ENCODE assay signal across 10 cellular contexts in genomic region chr17:44672479-44673093, GRCh38. TPM values are rescaled to one million over a fixed set of nuclear protein-coding genes. Genes with fewer than 3 reads are reported as not detected.
DNase-seq lines count a peak whose midpoint lies in the region; ATAC-seq and TF ChIP-seq lines count a peak whose summit lies in the region.
"Had no signal": no experiment of that assay in that cellular context is flagged by ENCODE, and none has a peak within 500 bp of the region (broad histone marks: within the 10 kb centered on the region; RNA-seq: fewer than 3 reads in every experiment).

No MANE protein-coding gene starts in this region.

- H3K36me3 Mint-ChIP-seq in chondrocyte (ENCODE audit: low read depth) (no peaks in the 10 kb centered on the region), progenitor cell of endocrine pancreas (ENCODE audit: insufficient read depth) (no peaks in the 10 kb centered on the region)
- H3K36me3 Mint-ChIP-seq in naive thymus-derived CD4-positive, alpha-beta T cell: peaks cover 0 to 14% (median 0%) of the 10 kb centered on the region in 5 donors

- H3K4me1 Mint-ChIP-seq in chondrocyte (ENCODE audit: low read depth) (peaks cover 15% of the 10 kb centered on the region), progenitor cell of endocrine pancreas (ENCODE audit: low read depth) (no peaks in the 10 kb centered on the region)
- H3K4me1 Mint-ChIP-seq in naive thymus-derived CD4-positive, alpha-beta T cell: no peaks in the 10 kb centered on the region

- no peak overlapping the region for H3K4me3 Mint-ChIP-seq in chondrocyte (ENCODE audit: unreplicated experiment)
- no peak overlapping the region for H3K4me3 Mint-ChIP-seq in progenitor cell of endocrine pancreas (ENCODE audit: low read depth)
- no peak overlapping the region for H3K4me3 Mint-ChIP-seq in naive thymus-derived CD4-positive, alpha-beta T cell
- H3K4me3 Mint-ChIP-seq: dendritic cell treated with granulocyte-macrophage colony-stimulating factor and Interleukin-4, amounts not matched to agents 40 ng/mL and 50 ng/mL, for 4 days had no signal

- CTCF ChIA-PET in naive thymus-derived CD4-positive, alpha-beta T cell (lab: Charles Lee): no interaction called here

- no peak overlapping the region for H3K4me3 ChIP-seq in naive thymus-derived CD4-positive, alpha-beta T cell (ENCODE audit: low read length)
- H3K4me3 ChIP-seq: BLaER1 had no signal

- no peak overlapping the region for H3K27ac ChIP-seq in naive thymus-derived CD4-positive, alpha-beta T cell (ENCODE audit: low read depth, low read length)
- H3K27ac ChIP-seq: BLaER1 had no signal

- H3K9me3 ChIP-seq in naive thymus-derived CD4-positive, alpha-beta T cell (ENCODE audit: control insufficient read depth in 2 of 3, low read length in 3 of 3): no peaks in the 10 kb centered on the region
- H3K9me3 ChIP-seq: BLaER1 had no signal

- no peak for ATAC-seq in GM21717 (IDR thresholded peaks at IDR 0.05; ENCODE audit: unreplicated experiment)
- no peak for ATAC-seq in naive thymus-derived CD4-positive, alpha-beta T cell

- H3K27me3 Mint-ChIP-seq in chondrocyte (ENCODE audit: low read depth) (no peaks in the 10 kb centered on the region), progenitor cell of endocrine pancreas (no peaks in the 10 kb centered on the region)
- H3K27me3 Mint-ChIP-seq in naive thymus-derived CD4-positive, alpha-beta T cell: peaks cover 0 to 3% (median 0%) of the 10 kb centered on the region in 5 donors

- POLR2A ChIA-PET in naive thymus-derived CD4-positive, alpha-beta T cell (lab: Charles Lee): interaction anchor here (0.5 kb wide), 1 partner anchor 47 kb away, joined by 5 read pairs; no protein-coding TSS in a partner anchor

- H3K27me3 ChIP-seq in naive thymus-derived CD4-positive, alpha-beta T cell (ENCODE audit: control insufficient read depth in 2 of 2, insufficient read depth in 2 of 2, low read length in 2 of 2): no peaks in the 10 kb centered on the region
- H3K27me3 ChIP-seq: BLaER1 had no signal

- H3K9me3 Mint-ChIP-seq in chondrocyte (ENCODE audit: low read depth): no peaks in the 10 kb centered on the region
- H3K9me3 Mint-ChIP-seq in progenitor cell of endocrine pancreas (ENCODE audit: low read depth): no peaks in the 10 kb centered on the region
- H3K9me3 Mint-ChIP-seq in naive thymus-derived CD4-positive, alpha-beta T cell: no peaks in the 10 kb centered on the region
- H3K9me3 Mint-ChIP-seq: dendritic cell treated with granulocyte-macrophage colony-stimulating factor and Interleukin-4, amounts not matched to agents 40 ng/mL and 50 ng/mL, for 4 days had no signal

- intact Hi-C loops in naive thymus-derived CD4-positive, alpha-beta T cell (cut with micrococcal nuclease): no loop called here

- peaks cover 0 to under 1% (median 0%) of the 10 kb centered on the region in 3 experiments for H3K36me3 ChIP-seq in naive thymus-derived CD4-positive, alpha-beta T cell (ENCODE audit: control insufficient read depth in 2 of 3, insufficient read depth in 3 of 3, low read length in 3 of 3)

- no peaks in the 10 kb centered on the region for H3K4me1 ChIP-seq in naive thymus-derived CD4-positive, alpha-beta T cell (ENCODE audit: control insufficient read depth in 2 of 2, insufficient read depth in 2 of 2, low read length in 2 of 2)
- H3K4me1 ChIP-seq: BLaER1 had no signal

- DNase-seq in NCI-H1105 treated with DMSO at 0.1 percent for 48 hours (lab: John Stamatoyannopoulos, UW) (peak; percentile 6), NCI-H1105 (lab: John Stamatoyannopoulos, UW) (no peak), NCI-H2196 (lab: John Stamatoyannopoulos, UW; ENCODE audit: unreplicated experiment) (peak; percentile 29), chondrocyte (ENCODE audit: low spot score) (no peak), progenitor cell of endocrine pancreas (ENCODE audit: low spot score, unreplicated experiment) (no peak)
- DNase-seq in naive thymus-derived CD4-positive, alpha-beta T cell: no peak
- no peak for DNase-seq in activated CD4-positive, alpha-beta T cell treated with anti-CD3 and anti-CD28 coated beads for 4 hours

- H3K27ac Mint-ChIP-seq in chondrocyte (ENCODE audit: unreplicated experiment) (peak overlapping the region; percentile 71), progenitor cell of endocrine pancreas (no peak overlapping the region)
- no peak overlapping the region for H3K27ac Mint-ChIP-seq in naive thymus-derived CD4-positive, alpha-beta T cell
- H3K27ac Mint-ChIP-seq: dendritic cell treated with granulocyte-macrophage colony-stimulating factor and Interleukin-4, amounts not matched to agents 40 ng/mL and 50 ng/mL, for 4 days had no signal

- TF ChIP-seq CTCF in chondrocyte (IDR thresholded peaks at IDR 0.05) (peak; percentile 85), progenitor cell of endocrine pancreas (IDR thresholded peaks at IDR 0.05; ENCODE audit: unreplicated experiment) (peak; percentile 68)

RNA-seq across cellular contexts. Expression of gene MEIOC, which starts 16.3 kb away (rescaled TPM):
- total RNA-seq in chondrocyte (0.31 to 0.32 TPM (median 0.31 TPM) in 3 replicates), progenitor cell of endocrine pancreas (0.69 and 0.86 TPM in 2 replicates)
- total RNA-seq in naive thymus-derived CD4-positive, alpha-beta T cell: under 1 TPM in 1 of 5 experiments, not detected in 4; 0.27 TPM
- under 1 TPM; 0.14 to 0.61 TPM for polyA plus RNA-seq in naive thymus-derived CD4-positive, alpha-beta T cell

RNA-seq across cellular contexts. Expression of gene CCDC43, which starts 17.0 kb away (rescaled TPM):
- total RNA-seq in chondrocyte (13.5 to 24.1 TPM (median 15.9 TPM) in 3 replicates), progenitor cell of endocrine pancreas (27.3 and 28.2 TPM in 2 replicates)
- total RNA-seq in naive thymus-derived CD4-positive, alpha-beta T cell: 10 to 100 TPM; 15.0 to 29.1 (median 20.2) TPM
- polyA plus RNA-seq in naive thymus-derived CD4-positive, alpha-beta T cell: 10 to 100 TPM; 10.2 to 11.6 TPM

RNA-seq across cellular contexts. Expression of gene DBF4B, which starts 35.9 kb away (rescaled TPM):
- total RNA-seq in chondrocyte (4.8 to 7.2 TPM (median 5.5 TPM) in 3 replicates), progenitor cell of endocrine pancreas (22.6 and 27.2 TPM in 2 replicates)
- total RNA-seq in naive thymus-derived CD4-positive, alpha-beta T cell: 10 to 100 TPM in 1 of 5 experiments, 1 to 10 TPM in 4; 2.8 to 23.1 (median 7.8) TPM
- polyA plus RNA-seq in naive thymus-derived CD4-positive, alpha-beta T cell: under 1 TPM; 0.35 to 0.70 TPM

Comparison
In these comparisons a context has a peak if more than half of its experiments do, and no peak if none do; other contexts are left out.
1. DNase-seq: peak in NCI-H1105 treated with DMSO at 0.1 percent for 48 hours (single experiment) and NCI-H2196 (single experiment); none in NCI-H1105 (single experiment), chondrocyte (single experiment), progenitor cell of endocrine pancreas (single experiment), naive thymus-derived CD4-positive, alpha-beta T cell (0 of 9) and activated CD4-positive, alpha-beta T cell treated with anti-CD3 and anti-CD28 coated beads for 4 hours (0 of 2).